1 cellular context compared by ENCODE assay signal in the genomic region with DNA sequence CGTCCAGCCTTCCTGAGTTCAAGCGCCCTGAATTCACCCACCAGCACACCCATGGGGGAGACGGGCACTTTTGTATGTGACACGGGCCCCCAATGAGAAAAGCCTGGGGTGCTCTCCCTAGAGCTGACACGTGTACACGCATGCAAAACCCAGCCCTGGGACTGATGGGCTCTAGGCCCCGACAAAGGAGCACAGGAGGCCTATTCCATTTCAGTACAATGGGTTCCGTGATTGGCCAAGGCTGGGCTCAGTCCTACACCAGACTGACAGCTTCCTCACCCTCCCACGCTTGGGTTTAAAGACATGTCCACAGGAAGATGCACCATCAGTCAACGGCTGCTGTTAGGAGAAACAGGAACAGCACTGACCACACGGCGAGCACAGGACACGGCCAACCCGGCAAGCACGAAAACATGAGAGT.
TF ChIP-seq lines count a peak whose summit lies in the region.

No MANE protein-coding gene starts in this region.

TF ChIP-seq in K562, 482 proteins besides CTCF, POLR2A, EP300 and RAD21 (continued from another document):
- no peak for TF ChIP-seq BCLAF1 (IDR thresholded peaks at IDR 0.05; ENCODE audit: borderline replicate concordance in 1 of 2, control insufficient read depth in 1 of 2, low read depth in 2 of 2, low read length in 1 of 2)
- peak; percentile 63; the same call in 1 of the 2 replicates for TF ChIP-seq KLF16 (IDR thresholded peaks at IDR 0.05)
- no peak for TF ChIP-seq ZNF134 (CRISPR knock-in tag; conservative IDR thresholded peaks at IDR 0.05)
- TF ChIP-seq ETV6 (IDR thresholded peaks at IDR 0.05; ENCODE audit: borderline replicate concordance in 1 of 2, low read depth in 2 of 2, low read length in 1 of 2), result no peak; a peak in 1 of 4 replicates
- TF ChIP-seq ETV6 (CRISPR knock-in tag; IDR thresholded peaks at IDR 0.05; ENCODE audit: borderline replicate concordance), result no peak
- TF ChIP-seq CHD4 (IDR thresholded peaks at IDR 0.05; ENCODE audit: insufficient read depth, insufficient replicate concordance, low read depth, low read length, poor library complexity, severe bottlenecking), result no peak
- TF ChIP-seq MEF2D (tag; conservative IDR thresholded peaks at IDR 0.05; ENCODE audit: low read depth), result no peak
- TF ChIP-seq, protein P1, sequence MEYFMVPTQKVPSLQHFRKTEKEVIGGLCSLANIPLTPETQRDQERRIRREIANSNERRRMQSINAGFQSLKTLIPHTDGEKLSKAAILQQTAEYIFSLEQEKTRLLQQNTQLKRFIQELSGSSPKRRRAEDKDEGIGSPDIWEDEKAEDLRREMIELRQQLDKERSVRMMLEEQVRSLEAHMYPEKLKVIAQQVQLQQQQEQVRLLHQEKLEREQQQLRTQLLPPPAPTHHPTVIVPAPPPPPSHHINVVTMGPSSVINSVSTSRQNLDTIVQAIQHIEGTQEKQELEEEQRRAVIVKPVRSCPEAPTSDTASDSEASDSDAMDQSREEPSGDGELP (CRISPR knock-in tag; IDR thresholded peaks at IDR 0.05; ENCODE audit: borderline replicate concordance), result peak; percentile 22; the same call in 1 of the 2 replicates
- TF ChIP-seq RCOR1 (IDR thresholded peaks at IDR 0.05; ENCODE audit: borderline replicate concordance in 1 of 2, low read depth in 2 of 2, low read length in 2 of 2), result peak in 1 of 2 experiments; percentile 44; a peak in 1 of 4 replicates
- TF ChIP-seq L3MBTL2 (IDR thresholded peaks at IDR 0.05), result peak; percentile 55
- TF ChIP-seq ZFP91 (CRISPR knock-in tag; IDR thresholded peaks at IDR 0.05), result peak; percentile 82
- no peak for TF ChIP-seq ZNF766 (CRISPR knock-in tag; conservative IDR thresholded peaks at IDR 0.05)
- no peak for TF ChIP-seq NEUROD1 (IDR thresholded peaks at IDR 0.05; ENCODE audit: borderline replicate concordance, low read depth, low read length, partially characterized antibody)
- no peak for TF ChIP-seq JUND (IDR thresholded peaks at IDR 0.05; ENCODE audit: borderline replicate concordance, low read depth, low read length)
- TF ChIP-seq JUND (tag; IDR thresholded peaks at IDR 0.05; ENCODE audit: borderline replicate concordance, low read depth, low read length), result peak; percentile 42; the same call in 1 of the 3 replicates
- TF ChIP-seq ZFX (CRISPR knock-in tag; IDR thresholded peaks at IDR 0.05), result peak; percentile 21; the same call in 1 of the 2 replicates
- no peak for TF ChIP-seq NBN (IDR thresholded peaks at IDR 0.05; ENCODE audit: low read depth)
- TF ChIP-seq PBX2 (CRISPR knock-in tag; IDR thresholded peaks at IDR 0.05; ENCODE audit: low read depth), result peak; percentile 42; the same call in 1 of the 2 replicates
- peak; percentile 84 for TF ChIP-seq PBX2 (tag; conservative IDR thresholded peaks at IDR 0.05; ENCODE audit: low read depth)
- no peak for TF ChIP-seq CAMTA2 (CRISPR knock-in tag; conservative IDR thresholded peaks at IDR 0.05)
- TF ChIP-seq CREM (IDR thresholded peaks at IDR 0.05; ENCODE audit: low read depth), result peak; percentile 48; the same call in 1 of the 2 replicates
- TF ChIP-seq FOXK1 (CRISPR knock-in tag; IDR thresholded peaks at IDR 0.05; ENCODE audit: borderline replicate concordance), result no peak
- TF ChIP-seq HDAC1 (IDR thresholded peaks at IDR 0.05), result peak in 1 of 2 experiments; percentile 38; a peak in 1 of 4 replicates
- TF ChIP-seq TCF7L2 (IDR thresholded peaks at IDR 0.05; ENCODE audit: low read depth, low read length), result no peak
- TF ChIP-seq ZNF695 (CRISPR knock-in tag; IDR thresholded peaks at IDR 0.05), result no peak
- peak; percentile 94 for TF ChIP-seq MEIS2 (IDR thresholded peaks at IDR 0.05; ENCODE audit: partially characterized antibody)
- TF ChIP-seq KDM5B (IDR thresholded peaks at IDR 0.05; ENCODE audit: insufficient replicate concordance, low read depth, low read length), result peak; percentile 60
